36 cellular contexts compared by ENCODE assay signal in the genomic region with DNA sequence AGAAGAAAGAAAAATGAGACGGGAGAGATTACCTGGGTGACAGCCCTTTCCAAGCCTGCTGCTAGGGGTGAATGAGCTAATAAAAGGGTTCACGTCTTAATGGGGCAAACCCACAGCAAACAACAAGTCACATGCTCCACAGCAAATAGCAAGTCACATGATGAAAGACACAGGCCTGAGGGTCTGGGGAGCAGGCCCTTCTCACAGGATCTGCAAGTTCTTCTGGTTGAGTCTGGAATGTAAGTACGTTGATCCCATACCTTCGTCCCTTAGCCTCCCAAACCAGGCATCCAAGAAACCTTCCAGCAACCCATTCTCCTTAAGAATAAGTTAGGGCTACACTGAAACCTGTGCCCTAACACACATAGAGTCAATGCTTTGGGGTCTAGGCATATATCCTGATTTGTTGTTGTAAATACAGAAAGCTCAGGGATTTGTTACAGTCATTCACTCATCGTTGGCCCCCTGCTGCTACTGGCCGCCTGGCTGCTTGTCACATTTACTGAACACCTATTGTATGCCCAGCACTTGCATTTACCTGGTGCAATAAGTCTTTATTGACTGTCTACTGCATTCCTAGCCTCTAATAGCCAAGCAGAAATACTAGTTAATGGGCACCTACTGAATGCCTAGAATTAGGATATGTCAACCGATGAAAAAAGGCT. TPM values are rescaled to one million over a fixed set of nuclear protein-coding genes. Genes with fewer than 3 reads are reported as not detected.
"Had no signal": no experiment of that assay in that cellular context is flagged by ENCODE, and none has a peak within 500 bp of the region (broad histone marks: within the 10 kb centered on the region; RNA-seq: fewer than 3 reads in every experiment).

No MANE protein-coding gene starts in this region.

- H3K27ac ChIP-seq: adrenal gland, body of pancreas, brain microvascular endothelial cell, breast epithelium, VCaP had no signal

- H3K4me1 ChIP-seq: adrenal gland, body of pancreas, breast epithelium had no signal

- FAIRE-seq: astrocyte, TTC549 had no signal

- ATAC-seq: activated CD8-positive, alpha-beta T cell treated with anti-CD3 and anti-CD28 coated beads for 36 hours; activated naive CD4-positive, alpha-beta T cell treated with anti-CD3 and anti-CD28 coated beads, Interleukin-2, amount 50 U/mL, for 72 hours; activated T-cell treated with anti-CD3 and anti-CD28 coated beads, Interleukin-2, amount 50 U/mL, for 4 hours; activated T-cell treated with anti-CD3 and anti-CD28 coated beads, Interleukin-2, amount 50 U/mL, for 72 hours; activated T-helper 17 cell treated with anti-CD3 and anti-CD28 coated beads, Interleukin-2, amount 50 U/mL, for 72 hours; body of pancreas had no signal

- H3K27me3 ChIP-seq: adrenal gland, body of pancreas, brain microvascular endothelial cell, breast epithelium had no signal

- H3K4me3 ChIP-seq: adrenal gland, body of pancreas, breast epithelium had no signal

- DNase-seq: activated B cell treated with CpG ODN at 0.5 μM for 24 hours; activated CD4-positive, alpha-beta memory T cell treated with anti-CD3 and anti-CD28 coated beads for 36 hours; activated CD4-positive, alpha-beta T cell treated with anti-CD3 and anti-CD28 coated beads for 4 hours; activated CD4-positive, alpha-beta T cell treated with anti-CD3 and anti-CD28 coated beads, Interleukin-2, amount 10 ng/mL, durations not matched to agents 24 days and 14 days; activated CD4-positive, alpha-beta T cell treated with anti-CD3 and anti-CD28 coated beads, Interleukin-2, amount 50 U/mL, for 1 hour; activated CD4-positive, alpha-beta T cell treated with anti-CD3 and anti-CD28 coated beads, Interleukin-2, amount 50 U/mL, for 4 hours; activated CD4-positive, CD25-positive, alpha-beta regulatory T cell treated with anti-CD3 and anti-CD28 coated beads, Interleukin-2, amount 50 U/mL, for 72 hours; activated CD8-positive, alpha-beta memory T cell treated with anti-CD3 and anti-CD28 coated beads, Interleukin-2, amount 50 U/mL, for 4 hours; activated CD8-positive, alpha-beta T cell treated with anti-CD3 and anti-CD28 coated beads for 36 hours; activated effector memory CD4-positive, alpha-beta T cell treated with anti-CD3 and anti-CD28 coated beads, Interleukin-2, amount 50 U/mL, for 16 hours; activated gamma-delta T cell treated with Interleukin-2 at 50 U/mL for 16 hours; activated naive CD4-positive, alpha-beta T cell; activated naive CD4-positive, alpha-beta T cell treated with anti-CD3 and anti-CD28 coated beads for 36 hours; activated naive CD4-positive, alpha-beta T cell treated with anti-CD3 and anti-CD28 coated beads, Interleukin-2, amount 50 U/mL, for 16 hours; activated naive CD8-positive, alpha-beta T cell treated with anti-CD3 and anti-CD28 coated beads for 36 hours; activated T-cell treated with anti-CD3 and anti-CD28 coated beads for 4 hours; activated T-cell treated with anti-CD3 and anti-CD28 coated beads, Interleukin-2, amount 50 U/mL, for 1 hour; activated T-cell treated with anti-CD3 and anti-CD28 coated beads, Interleukin-2, amount 50 U/mL, for 4 hours; activated T-cell treated with anti-CD3 and anti-CD28 coated beads, Interleukin-2, amount 50 U/mL, for 72 hours; adrenal gland; amniotic stem cell; aorta; body of pancreas; brain microvascular endothelial cell; central memory CD4-positive, alpha-beta T cell; T-helper 1 cell; T-helper 2 cell; T-helper 9 cell had no signal

- H3K9me3 ChIP-seq: adrenal gland, body of pancreas had no signal

- H3K36me3 ChIP-seq: adrenal gland, brain microvascular endothelial cell, breast epithelium had no signal

RNA-seq across cellular contexts. Expression of gene MSX2, which starts 43.3 kb away (rescaled TPM):
- total RNA-seq: activated B cell treated with CpG ODN at 0.5 μM for 24 hours; activated CD4-positive, alpha-beta memory T cell treated with anti-CD3 and anti-CD28 coated beads for 36 hours; activated CD4-positive, alpha-beta T cell treated with anti-CD3 and anti-CD28 coated beads, Interleukin-2, amount 10 ng/mL, durations not matched to agents 24 days and 14 days; activated CD8-positive, alpha-beta memory T cell treated with anti-CD3 and anti-CD28 coated beads for 36 hours; activated CD8-positive, alpha-beta T cell treated with anti-CD3 and anti-CD28 coated beads for 36 hours; activated naive CD4-positive, alpha-beta T cell treated with anti-CD3 and anti-CD28 coated beads for 36 hours; activated naive CD4-positive, alpha-beta T cell treated with anti-CD3 and anti-CD28 coated beads, Interleukin-2, amount 50 U/mL, for 72 hours; activated naive CD8-positive, alpha-beta T cell treated with anti-CD3 and anti-CD28 coated beads for 36 hours; activated T-helper 1 cell treated with anti-CD3 and anti-CD28 coated beads, Interleukin-12 subunit alpha, Interleukin-12 subunit beta, Interleukin-2, Interleukin-4 antibody, amounts not matched to agents 30 ng/mL and 10 ng/mL and 1 ng/mL, durations not matched to agents 14 hours and 24 hours and 36 hours; activated T-helper 17 cell treated with anti-CD3 and anti-CD28 coated beads, Interleukin-2, amount 50 U/mL, for 72 hours; body of pancreas had no signal
